Comparison of ENCODE assay signal across 8 cellular contexts in the genomic region with DNA sequence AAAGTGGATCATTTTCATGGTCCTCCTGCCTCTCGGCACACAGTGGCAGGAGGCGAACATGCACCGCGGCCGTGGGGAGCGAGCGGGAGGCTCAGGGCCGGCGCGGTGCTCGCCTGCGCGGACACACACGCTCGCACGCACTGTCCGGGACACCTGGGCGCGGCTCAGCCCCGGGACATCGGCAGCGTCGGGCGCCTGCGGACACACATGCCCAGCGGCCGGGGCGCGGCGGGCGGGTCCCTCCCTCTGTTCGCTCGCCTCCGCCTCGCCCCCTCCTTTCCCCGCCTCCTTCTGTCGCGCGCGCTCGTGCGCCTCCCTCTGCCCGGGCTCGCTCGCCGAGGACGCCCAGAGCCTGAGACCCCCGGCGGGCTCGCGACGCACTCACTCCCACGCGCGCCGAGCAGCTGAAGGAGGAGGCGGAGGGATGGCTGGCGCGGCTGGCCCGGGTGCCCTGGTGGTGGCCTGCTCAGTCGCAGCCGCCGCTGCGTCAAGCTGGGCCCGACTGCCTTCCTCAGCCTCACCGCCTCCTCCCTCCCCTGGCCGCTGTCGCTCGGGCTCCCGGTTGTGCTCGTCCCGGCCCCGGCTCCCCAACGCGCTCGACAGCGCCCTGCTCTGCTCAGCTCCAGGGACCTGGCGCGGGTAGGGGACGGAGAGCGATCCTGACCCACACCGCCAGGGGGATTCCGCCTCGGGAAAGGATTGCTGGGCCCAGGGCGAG. TPM values are rescaled to one million over a fixed set of nuclear protein-coding genes. Genes with fewer than 3 reads are reported as not detected.
DNase-seq lines count a peak whose midpoint lies in the region; ATAC-seq, FAIRE-seq and TF ChIP-seq lines count a peak whose summit lies in the region.

TSS of gene FRMD3 (minus strand) at position 230 of the 718 bp plus-strand sequence. CDS start at position 60, 170 bp downstream.

- no peaks in the 10 kb centered on the region for H3K9me3 Mint-ChIP-seq in activated T-cell treated with anti-CD3 and anti-CD28 coated beads, Interleukin-2, amount 50 U/mL, for 24 hours
- H3K9me3 Mint-ChIP-seq in nephron = no peaks in the 10 kb centered on the region

- H3K9me3 ChIP-seq in upper lobe of left lung = no peaks in the 10 kb centered on the region

- H3K27me3 Mint-ChIP-seq in activated T-cell treated with anti-CD3 and anti-CD28 coated beads, Interleukin-2, amount 50 U/mL, for 24 hours = peaks cover 42% of the 10 kb centered on the region
- H3K27me3 Mint-ChIP-seq in nephron (ENCODE audit: low read depth) = peaks cover 53% of the 10 kb centered on the region

- peak; percentile 62 for TF ChIP-seq CTCF in HFF-Myc (IDR thresholded peaks at IDR 0.05; ENCODE audit: low read depth, low read length, missing control alignments)
- peak; percentile 74 to 83 (median 82) for TF ChIP-seq CTCF in nephron (IDR thresholded peaks at IDR 0.05; ENCODE audit: unreplicated experiment in 3 of 3)
- TF ChIP-seq CTCF in upper lobe of left lung (IDR thresholded peaks at IDR 0.05) = peak; percentile 56 to 92 (median 82)

- H3K36me3 Mint-ChIP-seq in activated T-cell treated with anti-CD3 and anti-CD28 coated beads, Interleukin-2, amount 50 U/mL, for 24 hours (ENCODE audit: low read depth) = no peaks in the 10 kb centered on the region
- no peaks in the 10 kb centered on the region for H3K36me3 Mint-ChIP-seq in nephron (ENCODE audit: low read depth)

- H3K27ac ChIP-seq in upper lobe of left lung = peak within 1 kb of the TSS; percentile 70 to 75 (median 70)

- TF ChIP-seq POLR2A in upper lobe of left lung (IDR thresholded peaks at IDR 0.05) = peak in 1 of 4 donors; percentile 45

- no peak within 1 kb of the TSS for H3K27ac Mint-ChIP-seq in activated T-cell treated with anti-CD3 and anti-CD28 coated beads, Interleukin-2, amount 50 U/mL, for 24 hours
- H3K27ac Mint-ChIP-seq in nephron = peak within 1 kb of the TSS in 2 of 3 experiments; percentile 6 to 53

- H3K36me3 ChIP-seq in upper lobe of left lung = no peaks in the 10 kb centered on the region

- no peak for TF ChIP-seq EP300 in upper lobe of left lung (IDR thresholded peaks at IDR 0.05)

- peak within 1 kb of the TSS; percentile 39 for H3K4me3 ChIP-seq in HFF-Myc (replicated peaks; ENCODE audit: low read depth, low read length)
- peak within 1 kb of the TSS; percentile 53 to 79 (median 62) for H3K4me3 ChIP-seq in upper lobe of left lung

- ATAC-seq in upper lobe of left lung (ENCODE audit: low FRiP score in 2 of 2) (peak; percentile 90 to 92), HG02798 (IDR thresholded peaks at IDR 0.05; ENCODE audit: poor library complexity, unreplicated experiment) (no peak)

- H3K4me3 Mint-ChIP-seq in activated T-cell treated with anti-CD3 and anti-CD28 coated beads, Interleukin-2, amount 50 U/mL, for 24 hours = peak within 1 kb of the TSS; percentile 46
- peak within 1 kb of the TSS; percentile 76 to 85 (median 83) for H3K4me3 Mint-ChIP-seq in nephron

- peaks cover 8 to 23% (median 18%) of the 10 kb centered on the region in 4 donors for H3K4me1 ChIP-seq in upper lobe of left lung

- FAIRE-seq in frontal cortex (lab: Jason Lieb, UNC) = no peak

- 0 to 1% methylated on average over 6 to 36 of the region's 85 CpGs for WGBS in upper lobe of left lung, 2 donors

- peaks cover 0 to 7% (median 0%) of the 10 kb centered on the region in 4 donors for H3K27me3 ChIP-seq in upper lobe of left lung

- DNase-seq in ELF-1 (ENCODE audit: low read depth, low spot score) (peak; percentile 89), HFF-Myc (ENCODE audit: extremely low read depth, low read depth) (no peak), NCI-H2171 (lab: John Stamatoyannopoulos, UW) (peak; percentile 90), frontal cortex (ENCODE audit: low spot score in 2 of 2) (peak; percentile 49 to 64), upper lobe of left lung (peak; percentile 82 to 94)
- DNase-seq in activated T-cell treated with anti-CD3 and anti-CD28 coated beads, Interleukin-2, amount 50 U/mL, for 24 hours = peak; percentile 42

- peaks cover 6% of the 10 kb centered on the region for H3K4me1 Mint-ChIP-seq in activated T-cell treated with anti-CD3 and anti-CD28 coated beads, Interleukin-2, amount 50 U/mL, for 24 hours (ENCODE audit: low read depth)
- peaks cover 21% of the 10 kb centered on the region for H3K4me1 Mint-ChIP-seq in nephron

RNA-seq across cellular contexts. Expression of gene FRMD3, which starts in this region (rescaled TPM):
- 43.6 TPM for total RNA-seq in frontal cortex
- total RNA-seq in upper lobe of left lung = 10 to 100 TPM in 3 of 6 donors, 1 to 10 TPM in 3; 5.6 to 33.4 (median 10.4) TPM
